ENCODE assay signal across 27 cellular contexts in genomic region chr3:150270883-150271577, GRCh38.
"Had no signal": no experiment of that assay in that cellular context is flagged by ENCODE, and none has a peak within 500 bp of the region (broad histone marks: within the 10 kb centered on the region; RNA-seq: fewer than 3 reads in every experiment).

No MANE protein-coding gene starts in this region.

- H3K4me1 Mint-ChIP-seq: activated naive CD8-positive, alpha-beta T cell treated with anti-CD3 and anti-CD28 coated beads, Interleukin-2, amount 10 ng/mL, durations not matched to agents 7 days and 5 days had no signal

- DNase-seq: activated CD4-positive, alpha-beta T cell treated with anti-CD3 and anti-CD28 coated beads for 4 hours; activated CD8-positive, alpha-beta memory T cell treated with anti-CD3 and anti-CD28 coated beads, Interleukin-2, amount 50 U/mL, for 4 hours; activated CD8-positive, alpha-beta T cell treated with anti-CD3 and anti-CD28 coated beads for 36 hours; activated naive CD4-positive, alpha-beta T cell treated with anti-CD3 and anti-CD28 coated beads, Interleukin-2, amount 50 U/mL, for 16 hours; activated naive CD8-positive, alpha-beta T cell treated with anti-CD3 and anti-CD28 coated beads, Interleukin-2, amount 10 ng/mL, durations not matched to agents 7 days and 5 days; activated T-cell treated with anti-CD3 and anti-CD28 coated beads, Interleukin-2, amount 50 U/mL, for 72 hours; adrenal gland; anterior cingulate cortex; caudate nucleus; MG63; MV-4-11; NCI-H1092 treated with DMSO at 0.1 percent for 48 hours; NCI-H1417 treated with DMSO at 0.1 percent for 48 hours; NCI-H1694; NCI-H2029; NCI-H2107; NCI-H2171 treated with DMSO at 0.1 percent for 48 hours; NCI-H345; NCI-H510A; NCI-H69; SHP77 had no signal

- FAIRE-seq: RCC 7860 had no signal

- H3K27ac Mint-ChIP-seq: activated CD8-positive, alpha-beta T cell treated with anti-CD3 and anti-CD28 coated beads for 36 hours; activated naive CD8-positive, alpha-beta T cell treated with anti-CD3 and anti-CD28 coated beads, Interleukin-2, amount 10 ng/mL, durations not matched to agents 7 days and 5 days; activated T-cell treated with anti-CD3 and anti-CD28 coated beads, Interleukin-2, amount 50 U/mL, for 72 hours; activated T-helper 2 cell treated with anti-CD3 and anti-CD28 coated beads, Interferon-gamma antibody, Interleukin-2, Interleukin-4, amounts not matched to agents 10 μg/mL and 5 μg/mL and 100 μg/mL, durations not matched to agents 14 hours and 24 hours and 36 hours; T-helper 1 cell treated with Interleukin-12 subunit alpha and Interleukin-12 subunit beta and Interleukin-4 antibody, amounts not matched to agents 30 μg/mL and 1 μg/mL, for 36 hours had no signal

- H3K4me3 ChIP-seq: adrenal gland, breast epithelium, MG63, SJSA1 had no signal

- H3K36me3 ChIP-seq: adrenal gland, breast epithelium, MG63, SJSA1 had no signal

- H3K9me3 ChIP-seq: adrenal gland, breast epithelium, MG63, SJSA1 had no signal

- ATAC-seq: activated CD4-positive, CD25-positive, alpha-beta regulatory T cell treated with anti-CD3 and anti-CD28 coated beads, Interleukin-2, amount 50 U/mL, for 24 hours; activated CD8-positive, alpha-beta T cell treated with anti-CD3 and anti-CD28 coated beads for 36 hours; activated T-cell treated with anti-CD3 and anti-CD28 coated beads, Interleukin-2, amount 50 U/mL, for 72 hours had no signal

- H3K4me1 ChIP-seq: adrenal gland, breast epithelium had no signal

- H3K9me3 Mint-ChIP-seq: activated CD8-positive, alpha-beta T cell treated with anti-CD3 and anti-CD28 coated beads for 36 hours; activated naive CD8-positive, alpha-beta T cell treated with anti-CD3 and anti-CD28 coated beads, Interleukin-2, amount 10 ng/mL, durations not matched to agents 7 days and 5 days; activated T-helper 2 cell treated with anti-CD3 and anti-CD28 coated beads, Interferon-gamma antibody, Interleukin-2, Interleukin-4, amounts not matched to agents 10 μg/mL and 5 μg/mL and 100 μg/mL, durations not matched to agents 14 hours and 24 hours and 36 hours; T-helper 1 cell treated with Interleukin-12 subunit alpha and Interleukin-12 subunit beta and Interleukin-4 antibody, amounts not matched to agents 30 μg/mL and 1 μg/mL, for 36 hours had no signal

- H3K27me3 ChIP-seq: adrenal gland, breast epithelium, MG63, SJSA1 had no signal

- H3K27ac ChIP-seq: adrenal gland, breast epithelium, SJSA1 had no signal

- H3K4me3 Mint-ChIP-seq: activated CD8-positive, alpha-beta T cell treated with anti-CD3 and anti-CD28 coated beads for 36 hours; activated naive CD8-positive, alpha-beta T cell treated with anti-CD3 and anti-CD28 coated beads, Interleukin-2, amount 10 ng/mL, durations not matched to agents 7 days and 5 days; activated T-cell treated with anti-CD3 and anti-CD28 coated beads, Interleukin-2, amount 50 U/mL, for 72 hours; T-helper 1 cell treated with Interleukin-12 subunit alpha and Interleukin-12 subunit beta and Interleukin-4 antibody, amounts not matched to agents 30 μg/mL and 1 μg/mL, for 36 hours had no signal

- H3K36me3 Mint-ChIP-seq: activated naive CD8-positive, alpha-beta T cell treated with anti-CD3 and anti-CD28 coated beads, Interleukin-2, amount 10 ng/mL, durations not matched to agents 7 days and 5 days had no signal
